Comparison of ENCODE assay signal across 10 cellular contexts in genomic region chrX:118534716-118535493, GRCh38. TPM values are rescaled to one million over a fixed set of nuclear protein-coding genes. Genes with fewer than 3 reads are reported as not detected.
DNase-seq lines count a peak whose midpoint lies in the region; ATAC-seq, FAIRE-seq and TF ChIP-seq lines count a peak whose summit lies in the region.
"Had no signal": no experiment of that assay in that cellular context is flagged by ENCODE, and none has a peak within 500 bp of the region (broad histone marks: within the 10 kb centered on the region; RNA-seq: fewer than 3 reads in every experiment).

No MANE protein-coding gene starts in this region.

- no peak for DNase-seq in CD4-positive, alpha-beta memory T cell
- DNase-seq in WTC11 (ENCODE audit: low spot score) (no peak), smooth muscle cell (lab: John Stamatoyannopoulos, UW; ENCODE audit: unreplicated experiment) (no peak), MM.1S (no peak)
- DNase-seq in effector CD4-positive, alpha-beta T cell = no peak
- DNase-seq: caudate nucleus, HFFc6 had no signal

- CTCF ChIA-PET in CD4-positive, alpha-beta memory T cell (lab: Charles Lee; ENCODE audit: partially characterized antibody) = interaction anchor here (1.0 to 2.1 kb wide), 6 partner anchors 12 to 67 kb away, joined by 3 to 7 read pairs (median 4); no protein-coding TSS in a partner anchor
- CTCF ChIA-PET in HEK293 (lab: Yijun Ruan, JAX) (interaction anchor here (1.0 kb wide), 1 partner anchor 29 kb away, joined by 3 read pairs; no protein-coding TSS in a partner anchor), WTC11 (lab: Charles Lee) (interaction anchor here (0.6 to 3.0 kb wide), 6 partner anchors 36 to 811 kb away, joined by 3 to 12 read pairs (median 3); partner anchors contain the start of gene DOCK11)

- H3K36me3 ChIP-seq in CD4-positive, alpha-beta memory T cell (ENCODE audit: insufficient read depth, low read length) = no peaks in the 10 kb centered on the region
- H3K36me3 ChIP-seq in HEK293 (ENCODE audit: control insufficient read depth in 2 of 2, insufficient read depth in 1 of 2, low read length in 2 of 2) (no peaks in the 10 kb centered on the region), smooth muscle cell (ENCODE audit: low read depth) (no peaks in the 10 kb centered on the region), MM.1S (replicated peaks; ENCODE audit: insufficient read depth, low read length) (no peaks in the 10 kb centered on the region)

- H3F3A ChIP-seq in smooth muscle cell (ENCODE audit: low read depth) = no peaks in the 10 kb centered on the region
- H3F3A ChIP-seq in MM.1S (ENCODE audit: insufficient read depth, low read length) = peaks cover 7% of the 10 kb centered on the region; the same call in 1 of the 2 replicates

- no peaks in the 10 kb centered on the region for H3K9me3 Mint-ChIP-seq in CD4-positive, alpha-beta memory T cell
- no peaks in the 10 kb centered on the region for H3K9me3 Mint-ChIP-seq in WTC11
- H3K9me3 Mint-ChIP-seq: HFFc6 had no signal

- peak; percentile 71 for ATAC-seq in WTC11
- no peak for ATAC-seq in GM19035 (IDR thresholded peaks at IDR 0.05; ENCODE audit: unreplicated experiment)

- no peaks in the 10 kb centered on the region for H3K27me3 ChIP-seq in CD4-positive, alpha-beta memory T cell (ENCODE audit: insufficient read depth, low read length)
- H3K27me3 ChIP-seq in smooth muscle cell (ENCODE audit: low read depth) (no peaks in the 10 kb centered on the region), MM.1S (replicated peaks; ENCODE audit: insufficient read depth, low read length) (no peaks in the 10 kb centered on the region)

- no peaks in the 10 kb centered on the region for H3K27me3 Mint-ChIP-seq in CD4-positive, alpha-beta memory T cell
- H3K27me3 Mint-ChIP-seq in WTC11 (ENCODE audit: low read depth) = no peaks in the 10 kb centered on the region

- H3K9me2 ChIP-seq in MM.1S (replicated peaks; ENCODE audit: insufficient read depth, low read length) = no peaks in the 10 kb centered on the region

- no peak overlapping the region for H3K27ac ChIP-seq in CD4-positive, alpha-beta memory T cell (ENCODE audit: low read depth, low read length)
- no peak overlapping the region for H3K27ac ChIP-seq in HEK293 (ENCODE audit: extremely low read depth, low read depth, low read length)
- H3K27ac ChIP-seq in smooth muscle cell (ENCODE audit: low read depth) = no peak overlapping the region
- no peak overlapping the region for H3K27ac ChIP-seq in MM.1S (ENCODE audit: low read length)

- intact Hi-C loops in CD4-positive, alpha-beta memory T cell (cut with micrococcal nuclease) = no loop called here

- H3K36me3 Mint-ChIP-seq in CD4-positive, alpha-beta memory T cell = peaks cover 0 to 10% of the 10 kb centered on the region in 2 donors
- H3K36me3 Mint-ChIP-seq in WTC11 = no peaks in the 10 kb centered on the region; the same call in 1 of the 2 replicates

- H2AFZ ChIP-seq in smooth muscle cell (ENCODE audit: low read depth) (no peak overlapping the region), MM.1S (ENCODE audit: low read length) (no peak overlapping the region)

- 79% methylated on average over 9 of the region's 9 CpGs for WGBS in smooth muscle cell (ENCODE audit: low lambda C conversion rate)

- H3K79me2 ChIP-seq in smooth muscle cell (ENCODE audit: low read depth) (no peaks in the 10 kb centered on the region), MM.1S (ENCODE audit: low read length) (no peaks in the 10 kb centered on the region)

- POLR2A ChIA-PET in CD4-positive, alpha-beta memory T cell (lab: Charles Lee; ENCODE audit: partially characterized antibody) = interaction anchor here (1.9 to 14.2 kb wide), 2 partner anchors 11 to 36 kb away, joined by 5 to 289 read pairs; partner anchors contain the start of gene DOCK11
- POLR2A ChIA-PET in HEK293 (lab: Yijun Ruan, JAX) (no interaction called here), WTC11 (lab: Charles Lee) (interaction anchor here (1.1 kb wide), 1 partner anchor 35 kb away, joined by 5 read pairs; no protein-coding TSS in a partner anchor)

- no peaks in the 10 kb centered on the region for H3K9me3 ChIP-seq in CD4-positive, alpha-beta memory T cell (ENCODE audit: control insufficient read depth in 1 of 2, low read length in 2 of 2)
- H3K9me3 ChIP-seq in HEK293 (ENCODE audit: control insufficient read depth, insufficient read depth, low read depth, low read length) (no peaks in the 10 kb centered on the region), smooth muscle cell (replicated peaks; ENCODE audit: low read depth) (no peaks in the 10 kb centered on the region), MM.1S (replicated peaks; ENCODE audit: insufficient read depth, low read length) (no peaks in the 10 kb centered on the region)

- H3K4me3 ChIP-seq in CD4-positive, alpha-beta memory T cell (ENCODE audit: low read length in 2 of 2) = no peak overlapping the region
- H3K4me3 ChIP-seq in HEK293 (ENCODE audit: low read depth, low read length) (no peak overlapping the region), smooth muscle cell (no peak overlapping the region), MM.1S (ENCODE audit: low read length) (no peak overlapping the region)

- H3K4me3 Mint-ChIP-seq in CD4-positive, alpha-beta memory T cell = peak overlapping the region in 1 of 8 donors; percentile 1
- H3K4me3 Mint-ChIP-seq in WTC11 = peak overlapping the region; percentile 47
- H3K4me3 Mint-ChIP-seq: HFFc6 had no signal

- H3K27ac Mint-ChIP-seq in CD4-positive, alpha-beta memory T cell = peak overlapping the region; percentile 21 to 85 (median 65)
- peak overlapping the region; percentile 94 for H3K27ac Mint-ChIP-seq in WTC11
- H3K27ac Mint-ChIP-seq: HFFc6 had no signal

- H3K9ac ChIP-seq in smooth muscle cell (ENCODE audit: low read depth) (no peak overlapping the region), MM.1S (ENCODE audit: low read length) (no peak overlapping the region)

- H3K4me1 Mint-ChIP-seq in CD4-positive, alpha-beta memory T cell = peaks cover 42 to 79% (median 59%) of the 10 kb centered on the region in 4 donors
- peaks cover 46% of the 10 kb centered on the region for H3K4me1 Mint-ChIP-seq in WTC11

- H3K4me2 ChIP-seq in smooth muscle cell (no peak overlapping the region), MM.1S (ENCODE audit: low read depth, low read length) (no peak overlapping the region)

- TF ChIP-seq CTCF in HEK293 (tag by site-specific recombination; IDR thresholded peaks at IDR 0.05) = no peak
- TF ChIP-seq CTCF in WTC11 (IDR thresholded peaks at IDR 0.05) = no peak
- TF ChIP-seq CTCF in smooth muscle cell (IDR thresholded peaks at IDR 0.05; ENCODE audit: borderline replicate concordance, insufficient read depth, poor library complexity, severe bottlenecking) = no peak
- no peak for TF ChIP-seq CTCF in MM.1S (IDR thresholded peaks at IDR 0.05; ENCODE audit: low read length)

- H3K4me1 ChIP-seq in CD4-positive, alpha-beta memory T cell (ENCODE audit: insufficient read depth, low read length) = peaks cover 89% of the 10 kb centered on the region
- 0 out of 2 replicates have a peak, but pooled peaks cover 3% of the 10 kb centered on the region for H3K4me1 ChIP-seq in HEK293 (ENCODE audit: control insufficient read depth, insufficient read depth, low read length)
- H3K4me1 ChIP-seq in smooth muscle cell (ENCODE audit: low read depth) = no peaks in the 10 kb centered on the region
- peaks cover 19% of the 10 kb centered on the region for H3K4me1 ChIP-seq in MM.1S (ENCODE audit: low read length)

- H4K20me1 ChIP-seq in smooth muscle cell (ENCODE audit: low read depth) = no peaks in the 10 kb centered on the region
- no peaks in the 10 kb centered on the region for H4K20me1 ChIP-seq in MM.1S (ENCODE audit: insufficient read depth, low read length)

- peak; percentile 60 for FAIRE-seq in islet of Langerhans (lab: Jason Lieb, UNC)

TF ChIP-seq in HEK293, 187 proteins besides CTCF, POLR2A, EP300 and RAD21 (continues in another document):
- TF ChIP-seq ZNF184 (tag by site-specific recombination; IDR thresholded peaks at IDR 0.05) (no peak), ZNF600 (tag by site-specific recombination; IDR thresholded peaks at IDR 0.05) (peak; percentile 78), ZNF423 (tag by site-specific recombination; IDR thresholded peaks at IDR 0.05) (no peak), RBAK (tag by site-specific recombination; IDR thresholded peaks at IDR 0.05) (no peak)

TF ChIP-seq in WTC11, 78 proteins besides CTCF, POLR2A, EP300 and RAD21:
- no peak for TF ChIP-seq ZNF138 (CRISPR knock-in tag; conservative IDR thresholded peaks at IDR 0.05)
- TF ChIP-seq TEAD1 (CRISPR knock-in tag; IDR thresholded peaks at IDR 0.05) = no peak
- TF ChIP-seq GTF2I (CRISPR knock-in tag; conservative IDR thresholded peaks at IDR 0.05) = 0 out of 2 replicates have a peak, but pooled peaks have one; percentile 31
- no peak for TF ChIP-seq ERG (CRISPR knock-in tag; IDR thresholded peaks at IDR 0.05)

RNA-seq across cellular contexts. Expression of gene DOCK11, which starts 39.3 kb away (rescaled TPM):
- 100 to 1,000 TPM; 110 to 112 TPM for total RNA-seq in CD4-positive, alpha-beta memory T cell
- 10 to 100 TPM; 14.5 to 39.4 TPM for polyA plus RNA-seq in CD4-positive, alpha-beta memory T cell
- total RNA-seq in WTC11 (2021) (12.5 to 13.4 TPM (median 13.1 TPM) in 3 replicates), smooth muscle cell (2.6 and 3.5 TPM in 2 replicates)
- 1.3 and 2.3 TPM in 2 replicates for polyA plus RNA-seq in smooth muscle cell
